ENCODE assay signal across 20 cellular contexts in the genomic region with DNA sequence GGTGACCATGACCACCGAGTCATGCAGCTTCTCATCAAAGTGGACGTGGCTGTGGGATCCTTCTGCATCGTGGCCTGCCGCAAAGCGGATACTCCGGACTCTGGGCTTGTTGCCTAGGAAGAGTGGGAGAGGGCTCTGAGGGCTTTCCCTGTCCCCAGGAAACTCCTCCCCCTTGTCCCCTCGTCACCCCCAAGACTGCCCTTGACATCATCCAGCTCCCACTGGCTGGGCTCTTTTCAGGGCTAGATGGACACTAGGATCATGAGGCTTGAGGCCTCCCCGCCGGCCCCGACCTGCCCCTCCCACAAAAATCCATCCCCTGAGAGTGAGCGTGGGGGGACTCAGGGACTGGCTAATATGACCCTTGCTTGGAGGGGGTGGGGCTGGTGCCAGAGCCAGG. TPM values are rescaled to one million over a fixed set of nuclear protein-coding genes. Genes with fewer than 3 reads are reported as not detected.
"Had no signal": no experiment of that assay in that cellular context is flagged by ENCODE, and none has a peak within 500 bp of the region (broad histone marks: within the 10 kb centered on the region; RNA-seq: fewer than 3 reads in every experiment).

No MANE protein-coding gene starts in this region.

- H3K36me3 ChIP-seq: neural progenitor cell, thoracic aorta had no signal

- H3K4me3 ChIP-seq: mucosa of descending colon, neural progenitor cell, thoracic aorta, upper lobe of right lung had no signal

- DNase-seq: activated B cell treated with CpG ODN at 0.5 μM for 24 hours; activated CD4-positive, alpha-beta memory T cell treated with anti-CD3 and anti-CD28 coated beads for 36 hours; activated CD4-positive, alpha-beta T cell treated with anti-CD3 and anti-CD28 coated beads for 4 hours; activated gamma-delta T cell treated with Interleukin-2 at 50 U/mL for 16 hours; activated T-cell treated with anti-CD3 and anti-CD28 coated beads for 4 hours; effector CD8-positive, alpha-beta T cell; mucosa of descending colon; naive B cell; T-helper 1 cell; T-helper 9 cell; upper lobe of right lung had no signal

- ATAC-seq: activated naive CD4-positive, alpha-beta T cell treated with anti-CD3 and anti-CD28 coated beads, Interleukin-2, amount 50 U/mL, for 72 hours; mucosa of descending colon; upper lobe of right lung had no signal

- H3K27me3 ChIP-seq: neural progenitor cell, upper lobe of right lung had no signal

- H3K9me3 ChIP-seq: mucosa of descending colon, thoracic aorta, upper lobe of right lung had no signal

- H3K4me1 ChIP-seq: parathyroid adenoma had no signal

- H3K27ac ChIP-seq: neural progenitor cell, thoracic aorta, upper lobe of right lung had no signal

RNA-seq across cellular contexts. Expression of a gene that starts 22.7 kb away (rescaled TPM):
- total RNA-seq: activated B cell treated with CpG ODN at 0.5 μM for 24 hours; activated T-helper 1 cell treated with anti-CD3 and anti-CD28 coated beads, Interleukin-12 subunit alpha, Interleukin-12 subunit beta, Interleukin-2, Interleukin-4 antibody, amounts not matched to agents 30 ng/mL and 10 ng/mL and 1 ng/mL, durations not matched to agents 14 hours and 24 hours and 36 hours; kidney epithelial cell; liver had no signal

RNA-seq across cellular contexts. Expression of a gene that starts 26.1 kb away (rescaled TPM):
- total RNA-seq: activated B cell treated with CpG ODN at 0.5 μM for 24 hours; activated CD4-positive, alpha-beta memory T cell treated with anti-CD3 and anti-CD28 coated beads for 36 hours; activated naive CD4-positive, alpha-beta T cell treated with anti-CD3 and anti-CD28 coated beads, Interleukin-2, amount 50 U/mL, for 72 hours; activated T-helper 1 cell treated with anti-CD3 and anti-CD28 coated beads, Interleukin-12 subunit alpha, Interleukin-12 subunit beta, Interleukin-2, Interleukin-4 antibody, amounts not matched to agents 30 ng/mL and 10 ng/mL and 1 ng/mL, durations not matched to agents 14 hours and 24 hours and 36 hours; bronchial epithelial cell; fibroblast of villous mesenchyme had no signal
